18 cellular contexts compared by ENCODE assay signal in genomic region chr17:81435636-81436293, GRCh38. TPM values are rescaled to one million over a fixed set of nuclear protein-coding genes. Genes with fewer than 3 reads are reported as not detected.
A peak's percentile ranks its signal among the peaks of the same experiment; 100 is the strongest.
DNase-seq lines count a peak whose midpoint lies in the region; ATAC-seq and TF ChIP-seq lines count a peak whose summit lies in the region.
"Had no signal": no experiment of that assay in that cellular context is flagged by ENCODE, and none has a peak within 500 bp of the region (broad histone marks: within the 10 kb centered on the region; RNA-seq: fewer than 3 reads in every experiment).

No MANE protein-coding gene starts in this region.

- H3K9me3 Mint-ChIP-seq in glutamatergic neuron (ENCODE audit: unreplicated experiment): peaks cover 2% of the 10 kb centered on the region
- H3K9me3 Mint-ChIP-seq: activated naive CD8-positive, alpha-beta T cell treated with anti-CD3 and anti-CD28 coated beads, Interleukin-2, amount 10 ng/mL, durations not matched to agents 7 days and 5 days; stimulated activated naive CD8-positive, alpha-beta T cell treated with anti-CD3 and anti-CD28 coated beads, Interleukin-15, amount 100 ng/mL, for 72 hours had no signal

- H3K9me3 ChIP-seq in SJCRH30 (replicated peaks): no peaks in the 10 kb centered on the region
- H3K9me3 ChIP-seq in heart left ventricle: no peaks in the 10 kb centered on the region
- no peaks in the 10 kb centered on the region for H3K9me3 ChIP-seq in prostate gland
- no peaks in the 10 kb centered on the region for H3K9me3 ChIP-seq in transverse colon

- peaks cover 3% of the 10 kb centered on the region for H3K27me3 Mint-ChIP-seq in glutamatergic neuron (ENCODE audit: unreplicated experiment)

- TF ChIP-seq CTCF in heart left ventricle (IDR thresholded peaks at IDR 0.05) (no peak), prostate gland (IDR thresholded peaks at IDR 0.05) (no peak), transverse colon (IDR thresholded peaks at IDR 0.05) (no peak), glutamatergic neuron (IDR thresholded peaks at IDR 0.05; ENCODE audit: partially characterized antibody, unreplicated experiment) (no peak)

- peaks cover 2% of the 10 kb centered on the region for H3K4me1 Mint-ChIP-seq in glutamatergic neuron (ENCODE audit: low read depth, unreplicated experiment)

- no peaks in the 10 kb centered on the region for H3K36me3 Mint-ChIP-seq in glutamatergic neuron (ENCODE audit: unreplicated experiment)
- H3K36me3 Mint-ChIP-seq: activated naive CD8-positive, alpha-beta T cell treated with anti-CD3 and anti-CD28 coated beads, Interleukin-2, amount 10 ng/mL, durations not matched to agents 7 days and 5 days had no signal

- ATAC-seq in heart left ventricle: peak in 1 of 4 donors; percentile 3
- ATAC-seq: foreskin keratinocyte had no signal

- in situ Hi-C loops in transverse colon (cut with MboI; ENCODE audit: low pct_ligation_motif_present in 1 of 4, low pct_unique_long_range_greater_than_20kb in 1 of 4, low sequenced_read_pairs in 3 of 4): no loop called here

- H3K4me3 Mint-ChIP-seq in glutamatergic neuron (ENCODE audit: unreplicated experiment): no peak overlapping the region
- H3K4me3 Mint-ChIP-seq: activated naive CD8-positive, alpha-beta T cell treated with anti-CD3 and anti-CD28 coated beads, Interleukin-2, amount 10 ng/mL, durations not matched to agents 7 days and 5 days; stimulated activated naive CD8-positive, alpha-beta T cell treated with anti-CD3 and anti-CD28 coated beads, Interleukin-15, amount 100 ng/mL, for 72 hours had no signal

- no peak for TF ChIP-seq POLR2A in heart left ventricle (IDR thresholded peaks at IDR 0.05)
- TF ChIP-seq POLR2A in prostate gland (IDR thresholded peaks at IDR 0.05): no peak
- no peak for TF ChIP-seq POLR2A in transverse colon (IDR thresholded peaks at IDR 0.05)

- H3K36me3 ChIP-seq in SJCRH30 (no peaks in the 10 kb centered on the region), heart left ventricle (no peaks in the 10 kb centered on the region), prostate gland (no peaks in the 10 kb centered on the region), transverse colon (no peaks in the 10 kb centered on the region)

- H3K27me3 ChIP-seq in SJCRH30 (no peaks in the 10 kb centered on the region), heart left ventricle (no peaks in the 10 kb centered on the region), prostate gland (replicated peaks; ENCODE audit: insufficient read depth) (no peaks in the 10 kb centered on the region), transverse colon (no peaks in the 10 kb centered on the region)

- H3K4me3 ChIP-seq in SJCRH30: peak overlapping the region; percentile 13; the same call in 1 of the 2 replicates
- peak overlapping the region in 2 of 12 donors; percentile 4 to 7 for H3K4me3 ChIP-seq in heart left ventricle
- no peak overlapping the region for H3K4me3 ChIP-seq in prostate gland
- H3K4me3 ChIP-seq in transverse colon: no peak overlapping the region

- H3K27ac Mint-ChIP-seq in glutamatergic neuron (ENCODE audit: unreplicated experiment): no peak overlapping the region
- H3K27ac Mint-ChIP-seq: activated naive CD8-positive, alpha-beta T cell treated with anti-CD3 and anti-CD28 coated beads, Interleukin-2, amount 10 ng/mL, durations not matched to agents 7 days and 5 days; stimulated activated naive CD8-positive, alpha-beta T cell treated with anti-CD3 and anti-CD28 coated beads, Interleukin-15, amount 100 ng/mL, for 72 hours had no signal

- H3K27ac ChIP-seq in SJCRH30: peak overlapping the region; percentile 81
- peak overlapping the region; percentile 32 to 91 (median 75) for H3K27ac ChIP-seq in heart left ventricle
- H3K27ac ChIP-seq in prostate gland: peak overlapping the region; percentile 50 to 63
- peak overlapping the region; percentile 53 to 82 (median 72) for H3K27ac ChIP-seq in transverse colon
- H3K27ac ChIP-seq: foreskin keratinocyte had no signal

- WGBS in heart left ventricle, 4 donors: 70 to 91% (median 72%) methylated on average over 9 to 10 of the region's 10 CpGs
- 69% methylated on average over 10 of the region's 10 CpGs for WGBS in prostate gland
- WGBS in transverse colon (ENCODE audit: low coverage in 1 of 2), 2 donors: 50 to 60% methylated on average over 1 to 9 of the region's 10 CpGs

- no peak for TF ChIP-seq EP300 in transverse colon (IDR thresholded peaks at IDR 0.05; ENCODE audit: low read depth)

- peaks cover 54% of the 10 kb centered on the region for H3K4me1 ChIP-seq in SJCRH30
- H3K4me1 ChIP-seq in heart left ventricle: peaks cover 0 to 49% (median 32%) of the 10 kb centered on the region in 12 donors
- H3K4me1 ChIP-seq in prostate gland (replicated peaks): peaks cover 12% of the 10 kb centered on the region
- H3K4me1 ChIP-seq in transverse colon: peaks cover 0 to 25% (median 15%) of the 10 kb centered on the region in 4 donors
- H3K4me1 ChIP-seq: foreskin keratinocyte had no signal

- intact Hi-C loops in heart left ventricle (cut with DNase I) (loop anchor here in 3 of 10 donors (5.0 kb wide), 2 partner anchors 37 to 42 kb away; no protein-coding TSS in a partner anchor), prostate gland (cut with DNase I) (no loop called here), transverse colon (cut with DNase I; ENCODE audit: low total_unique reads) (no loop called here)

- DNase-seq in SJCRH30: peak; percentile 68 to 84
- DNase-seq in heart left ventricle: no peak
- no peak for DNase-seq in prostate gland (ENCODE audit: low spot score)
- no peak for DNase-seq in transverse colon
- no peak for DNase-seq in NCI-H1930 (lab: John Stamatoyannopoulos, UW)
- no peak for DNase-seq in glutamatergic neuron
- DNase-seq in stimulated activated CD4-positive, alpha-beta T cell treated with anti-CD3 and anti-CD28 coated beads, Interleukin-4, amount 100 ng/mL, for 4 hours: no peak
- DNase-seq: activated naive CD8-positive, alpha-beta T cell treated with anti-CD3 and anti-CD28 coated beads, Interleukin-2, amount 10 ng/mL, durations not matched to agents 7 days and 5 days; activated T-cell treated with anti-CD3 and anti-CD28 coated beads, Interleukin-2, amount 50 U/mL, for 48 hours; C1 segment of cervical spinal cord; caudate nucleus; DMS53; foreskin keratinocyte; Kasumi-1; NCI-H446 treated with DMSO at 0.1 percent for 48 hours; nucleus accumbens; stimulated activated CD4-positive, alpha-beta T cell treated with anti-CD3 and anti-CD28 coated beads, Interleukin-12 subunit alpha, Interleukin-12 subunit beta, amount 100 ng/mL, for 4 hours; stimulated activated naive CD8-positive, alpha-beta T cell treated with anti-CD3 and anti-CD28 coated beads, Interleukin-15, amount 100 ng/mL, for 72 hours had no signal

RNA-seq across cellular contexts. Expression of gene BAHCC1, which starts 40.5 kb away (rescaled TPM):
- 17.4 and 20.0 TPM in 2 replicates for total RNA-seq in SJCRH30 (2014; rRNA removed; shearing (Covaris generic))
- total RNA-seq in heart left ventricle (10 to 100 TPM in 3 of 9 donors, 1 to 10 TPM in 6; 6.0 to 19.6 (median 9.3) TPM), prostate gland (10 to 100 TPM; 11.4 to 28.9 TPM), transverse colon (100 to 1,000 TPM in 1 of 4 donors, 10 to 100 TPM in 2, 1 to 10 TPM in 1; 8.7 to 133 (median 12.4) TPM), glutamatergic neuron (ENCODE audit: unreplicated experiment) (111 TPM)
- 1 to 10 TPM; 7.6 to 8.5 TPM for polyA plus RNA-seq in heart left ventricle

Comparison
In these comparisons a context has a peak if more than half of its experiments do, and no peak if none do; other contexts are left out.
1. DNase-seq: peak in SJCRH30 (2 of 2); none in heart left ventricle (0 of 5), prostate gland (single experiment), transverse colon (single experiment), NCI-H1930 (0 of 2), glutamatergic neuron (single experiment) and stimulated activated CD4-positive, alpha-beta T cell treated with anti-CD3 and anti-CD28 coated beads, Interleukin-4, amount 100 ng/mL, for 4 hours (0 of 2).
2. Peak in every context shown above with its lines, with median percentiles within 50 percentile points of each other: H3K27ac ChIP-seq.